Comparison of ENCODE assay signal across 13 cellular contexts in the genomic region with DNA sequence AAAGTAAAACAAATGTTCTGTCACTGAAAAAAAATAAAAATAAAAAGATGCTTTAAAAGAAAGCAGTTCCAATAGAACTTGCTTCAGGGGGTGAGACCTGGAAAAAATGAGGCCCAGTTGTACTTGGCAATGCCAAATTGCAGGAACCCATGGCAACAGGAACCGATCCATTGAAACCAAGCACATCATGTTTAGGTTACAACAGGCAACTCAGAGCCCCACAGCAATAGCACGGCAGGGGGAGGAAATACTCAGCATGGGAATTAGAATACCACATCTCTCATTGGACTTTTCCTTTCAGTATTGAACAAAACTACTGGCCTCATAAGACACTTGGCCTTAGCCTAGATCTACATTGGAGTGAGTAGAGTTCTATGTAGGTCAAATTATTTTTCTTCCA.
DNase-seq lines count a peak whose midpoint lies in the region; ATAC-seq, FAIRE-seq and TF ChIP-seq lines count a peak whose summit lies in the region.
"Had no signal": no experiment of that assay in that cellular context is flagged by ENCODE, and none has a peak within 500 bp of the region (broad histone marks: within the 10 kb centered on the region; RNA-seq: fewer than 3 reads in every experiment).

No MANE protein-coding gene starts in this region.

- RAD21 ChIA-PET in GM12878 (lab: Charles Lee; ENCODE audit: unreplicated experiment): no interaction called here

- H3K36me3 Mint-ChIP-seq in activated T-helper 1 cell treated with anti-CD3 and anti-CD28 coated beads, Interleukin-12 subunit alpha, Interleukin-12 subunit beta, Interleukin-2, Interleukin-4 antibody, amounts not matched to agents 30 ng/mL and 10 ng/mL and 1 ng/mL, durations not matched to agents 14 hours and 24 hours and 36 hours (ENCODE audit: low read depth): no peaks in the 10 kb centered on the region
- H3K36me3 Mint-ChIP-seq: natural killer cell had no signal

- H3K27me3 Mint-ChIP-seq in activated T-helper 1 cell treated with anti-CD3 and anti-CD28 coated beads, Interleukin-12 subunit alpha, Interleukin-12 subunit beta, Interleukin-2, Interleukin-4 antibody, amounts not matched to agents 30 ng/mL and 10 ng/mL and 1 ng/mL, durations not matched to agents 14 hours and 24 hours and 36 hours (ENCODE audit: insufficient read depth): no peaks in the 10 kb centered on the region
- H3K27me3 Mint-ChIP-seq: dendritic cell treated with granulocyte-macrophage colony-stimulating factor and Interleukin-4, amounts not matched to agents 40 ng/mL and 50 ng/mL, for 4 days had no signal

- no peak overlapping the region for H2AFZ ChIP-seq in GM12878 (ENCODE audit: control insufficient read depth, low read depth, low read length)

- H3K4me3 Mint-ChIP-seq in activated T-helper 1 cell treated with anti-CD3 and anti-CD28 coated beads, Interleukin-12 subunit alpha, Interleukin-12 subunit beta, Interleukin-2, Interleukin-4 antibody, amounts not matched to agents 30 ng/mL and 10 ng/mL and 1 ng/mL, durations not matched to agents 14 hours and 24 hours and 36 hours: no peak overlapping the region
- H3K4me3 Mint-ChIP-seq: dendritic cell treated with granulocyte-macrophage colony-stimulating factor and Interleukin-4, amounts not matched to agents 40 ng/mL and 50 ng/mL, for 4 days; natural killer cell had no signal

- no peak for TF ChIP-seq EP300 in GM12878 (IDR thresholded peaks at IDR 0.05; ENCODE audit: borderline replicate concordance in 1 of 2, control insufficient read depth in 1 of 2, low read depth in 2 of 2, low read length in 2 of 2)
- no peak for TF ChIP-seq EP300 in esophagus muscularis mucosa (IDR thresholded peaks at IDR 0.05)

- H3K27me3 ChIP-seq in GM12878 (replicated peaks in 1 of 2; ENCODE audit: control insufficient read depth in 2 of 2, insufficient read depth in 2 of 2, low read length in 1 of 2): no peaks in the 10 kb centered on the region
- no peaks in the 10 kb centered on the region for H3K27me3 ChIP-seq in esophagus muscularis mucosa

- DNase-seq in GM12878 (ENCODE audit: low read depth, low spot score) (no peak), kidney tubule cell (ENCODE audit: low spot score) (peak; percentile 55), esophagus muscularis mucosa (ENCODE audit: extremely low spot score) (no peak), GM19238 (ENCODE audit: insufficient read length, low spot score) (no peak), activated gamma-delta T cell (lab: John Stamatoyannopoulos, UW) (no peak)
- no peak for DNase-seq in activated T-helper 1 cell treated with anti-CD3 and anti-CD28 coated beads, Interleukin-12 subunit alpha, Interleukin-12 subunit beta, Interleukin-2, Interleukin-4 antibody, amounts not matched to agents 30 ng/mL and 10 ng/mL and 1 ng/mL, durations not matched to agents 14 hours and 24 hours and 36 hours (ENCODE audit: low spot score)
- DNase-seq: activated gamma-delta T cell treated with Interleukin-2 at 50 U/mL for 16 hours; natural killer cell; Right ventricle myocardium superior; stimulated activated CD4-positive, alpha-beta T cell treated with anti-CD3 and anti-CD28 coated beads, Interleukin-15, amount 100 ng/mL, for 24 hours had no signal

- H3K9ac ChIP-seq in GM12878 (ENCODE audit: control insufficient read depth, insufficient read depth, low read length): no peak overlapping the region

- FAIRE-seq in GM12878 (lab: Jason Lieb, UNC): no peak

- H3K4me3 ChIP-seq in GM12878 (no peak overlapping the region), esophagus muscularis mucosa (no peak overlapping the region)

- H3K4me2 ChIP-seq in GM12878 (ENCODE audit: control insufficient read depth, insufficient read depth): no peak overlapping the region

- H3K9me3 ChIP-seq in GM12878 (replicated peaks; ENCODE audit: control insufficient read depth, insufficient read depth, low read length) (no peaks in the 10 kb centered on the region), esophagus muscularis mucosa (no peaks in the 10 kb centered on the region)

- TF ChIP-seq POLR2A in GM18505 (IDR thresholded peaks at IDR 0.05; ENCODE audit: borderline replicate concordance, extremely low read depth, insufficient read depth, insufficient read length) (no peak), GM12878 (IDR thresholded peaks at IDR 0.05; ENCODE audit: low read depth, low read length) (no peak), esophagus muscularis mucosa (IDR thresholded peaks at IDR 0.05; ENCODE audit: low read depth) (no peak)

- H3K79me2 ChIP-seq in GM12878 (ENCODE audit: control insufficient read depth, insufficient read depth, low read length): no peaks in the 10 kb centered on the region

- SMC1A ChIA-PET in GM12878 (lab: Charles Lee; ENCODE audit: uncharacterized antibody, unreplicated experiment): no interaction called here

- TF ChIP-seq CTCF in GM12878 (IDR thresholded peaks at IDR 0.05 in 2 of 3, conservative IDR thresholded peaks at IDR 0.05 in 1 of 3; ENCODE audit: control insufficient read depth in 2 of 3, extremely low read depth in 1 of 3, insufficient read depth in 1 of 3, low read depth in 3 of 3, low read length in 3 of 3) (no peak), esophagus muscularis mucosa (IDR thresholded peaks at IDR 0.05) (no peak)

- CTCF ChIA-PET in GM12878 (lab: Yijun Ruan, JAX): no interaction called here

- 23% methylated on average over 2 of the region's 2 CpGs for WGBS in GM12878 (ENCODE audit: insufficient coverage, insufficient replicate concordance, low lambda C conversion rate, missing lambda C conversion rate)
- WGBS in esophagus muscularis mucosa: 46% methylated on average over 2 of the region's 2 CpGs

- no peaks in the 10 kb centered on the region for H3K36me3 ChIP-seq in GM12878 (ENCODE audit: control insufficient read depth in 2 of 2, insufficient read depth in 2 of 2, low read length in 1 of 2)
- H3K36me3 ChIP-seq in esophagus muscularis mucosa: no peaks in the 10 kb centered on the region

- H3K4me1 Mint-ChIP-seq in activated T-helper 1 cell treated with anti-CD3 and anti-CD28 coated beads, Interleukin-12 subunit alpha, Interleukin-12 subunit beta, Interleukin-2, Interleukin-4 antibody, amounts not matched to agents 30 ng/mL and 10 ng/mL and 1 ng/mL, durations not matched to agents 14 hours and 24 hours and 36 hours (ENCODE audit: low read depth): no peaks in the 10 kb centered on the region
- H3K4me1 Mint-ChIP-seq: natural killer cell had no signal

- POLR2A ChIA-PET in GM12878 (lab: Charles Lee): no interaction called here

- no peak for TF ChIP-seq RAD21 in GM12878 (IDR thresholded peaks at IDR 0.05; ENCODE audit: insufficient read depth, low read depth, low read length)

- no peaks in the 10 kb centered on the region for H3K9me3 Mint-ChIP-seq in activated T-helper 1 cell treated with anti-CD3 and anti-CD28 coated beads, Interleukin-12 subunit alpha, Interleukin-12 subunit beta, Interleukin-2, Interleukin-4 antibody, amounts not matched to agents 30 ng/mL and 10 ng/mL and 1 ng/mL, durations not matched to agents 14 hours and 24 hours and 36 hours

- ATAC-seq in GM18505 (IDR thresholded peaks at IDR 0.05; ENCODE audit: unreplicated experiment) (peak; percentile 21), HG03342 (IDR thresholded peaks at IDR 0.05; ENCODE audit: unreplicated experiment) (peak; percentile 43), GM12878 (peak; percentile 18; the same call in 1 of the 3 replicates)
- ATAC-seq: natural killer cell had no signal

- intact Hi-C loops in GM12878 (cut with micrococcal nuclease; ENCODE audit: unreplicated experiment): no loop called here
- intact Hi-C loops in esophagus muscularis mucosa (cut with DNase I): no loop called here
- intact Hi-C loops in activated T-helper 1 cell treated with anti-CD3 and anti-CD28 coated beads, Interleukin-12 subunit alpha, Interleukin-12 subunit beta, Interleukin-2, Interleukin-4 antibody, amounts not matched to agents 30 ng/mL and 10 ng/mL and 1 ng/mL, durations not matched to agents 14 hours and 24 hours and 36 hours (cut with micrococcal nuclease): no loop called here

- H3K4me1 ChIP-seq in GM12878 (ENCODE audit: control insufficient read depth, insufficient read depth, low read length): no peaks in the 10 kb centered on the region
- peaks cover 0 to 17% (median 12%) of the 10 kb centered on the region in 4 donors for H3K4me1 ChIP-seq in esophagus muscularis mucosa

- in situ Hi-C loops in GM12878 (cut with MboI): no loop called here

- H3K27ac Mint-ChIP-seq in activated T-helper 1 cell treated with anti-CD3 and anti-CD28 coated beads, Interleukin-12 subunit alpha, Interleukin-12 subunit beta, Interleukin-2, Interleukin-4 antibody, amounts not matched to agents 30 ng/mL and 10 ng/mL and 1 ng/mL, durations not matched to agents 14 hours and 24 hours and 36 hours: no peak overlapping the region
- H3K27ac Mint-ChIP-seq: dendritic cell treated with granulocyte-macrophage colony-stimulating factor and Interleukin-4, amounts not matched to agents 40 ng/mL and 50 ng/mL, for 4 days; natural killer cell had no signal

- no peak overlapping the region for H3K27ac ChIP-seq in GM12878 (ENCODE audit: control insufficient read depth, insufficient read depth)
- H3K27ac ChIP-seq in esophagus muscularis mucosa (replicated peaks in 1 of 4): no peak overlapping the region

- H4K20me1 ChIP-seq in GM12878 (ENCODE audit: control insufficient read depth, insufficient read depth): no peaks in the 10 kb centered on the region

- no TSS peak for BruUV-seq in GM12878 (replicated peaks; lab: Mats Ljungman, UMichigan)

TF ChIP-seq in GM12878, 131 proteins besides CTCF, POLR2A, EP300 and RAD21 (continues in another document):
- TF ChIP-seq, protein P1, sequence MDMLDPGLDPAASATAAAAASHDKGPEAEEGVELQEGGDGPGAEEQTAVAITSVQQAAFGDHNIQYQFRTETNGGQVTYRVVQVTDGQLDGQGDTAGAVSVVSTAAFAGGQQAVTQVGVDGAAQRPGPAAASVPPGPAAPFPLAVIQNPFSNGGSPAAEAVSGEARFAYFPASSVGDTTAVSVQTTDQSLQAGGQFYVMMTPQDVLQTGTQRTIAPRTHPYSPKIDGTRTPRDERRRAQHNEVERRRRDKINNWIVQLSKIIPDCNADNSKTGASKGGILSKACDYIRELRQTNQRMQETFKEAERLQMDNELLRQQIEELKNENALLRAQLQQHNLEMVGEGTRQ (IDR thresholded peaks at IDR 0.05; ENCODE audit: borderline replicate concordance, low read depth, low read length): no peak
- TF ChIP-seq YY1 (IDR thresholded peaks at IDR 0.05; ENCODE audit: low read depth, low read length) (no peak), ZNF384 (IDR thresholded peaks at IDR 0.05; ENCODE audit: borderline replicate concordance, low read depth, low read length) (no peak), IKZF2 (IDR thresholded peaks at IDR 0.05) (no peak), IRF4 (IDR thresholded peaks at IDR 0.05; ENCODE audit: low read depth, low read length) (no peak), CBX5 (IDR thresholded peaks at IDR 0.05; ENCODE audit: low read depth) (no peak)
